In the genomic region with DNA sequence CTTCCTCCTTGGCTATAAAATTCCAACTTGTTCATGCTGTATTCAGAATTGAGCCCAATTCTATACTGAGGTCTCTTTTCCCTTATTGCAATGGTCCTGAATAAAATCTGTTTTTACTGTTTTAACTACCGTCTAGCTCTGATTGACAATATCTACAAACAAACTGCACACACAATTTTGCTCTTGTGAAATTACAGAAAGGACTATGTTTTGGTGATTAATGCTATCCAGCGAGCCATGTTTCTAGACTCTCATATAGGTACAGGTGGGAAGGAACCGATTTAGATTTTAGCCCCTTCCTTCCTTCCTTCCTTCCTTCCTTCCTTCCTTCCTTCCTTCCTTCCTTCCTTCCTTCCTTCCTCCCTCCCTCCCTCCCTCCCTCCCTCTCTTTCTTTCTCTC, we compare ENCODE assay signal across 5 cellular contexts.
"Had no signal": no experiment of that assay in that cellular context is flagged by ENCODE, and none has a peak within 500 bp of the region (broad histone marks: within the 10 kb centered on the region; RNA-seq: fewer than 3 reads in every experiment).

No MANE protein-coding gene starts in this region.

- H3K4me3 ChIP-seq: K562 had no signal

- DNase-seq: IMR-90, KBM-7, KG1 had no signal

- H3K27ac ChIP-seq: HL-60 had no signal
